In the genomic region with DNA sequence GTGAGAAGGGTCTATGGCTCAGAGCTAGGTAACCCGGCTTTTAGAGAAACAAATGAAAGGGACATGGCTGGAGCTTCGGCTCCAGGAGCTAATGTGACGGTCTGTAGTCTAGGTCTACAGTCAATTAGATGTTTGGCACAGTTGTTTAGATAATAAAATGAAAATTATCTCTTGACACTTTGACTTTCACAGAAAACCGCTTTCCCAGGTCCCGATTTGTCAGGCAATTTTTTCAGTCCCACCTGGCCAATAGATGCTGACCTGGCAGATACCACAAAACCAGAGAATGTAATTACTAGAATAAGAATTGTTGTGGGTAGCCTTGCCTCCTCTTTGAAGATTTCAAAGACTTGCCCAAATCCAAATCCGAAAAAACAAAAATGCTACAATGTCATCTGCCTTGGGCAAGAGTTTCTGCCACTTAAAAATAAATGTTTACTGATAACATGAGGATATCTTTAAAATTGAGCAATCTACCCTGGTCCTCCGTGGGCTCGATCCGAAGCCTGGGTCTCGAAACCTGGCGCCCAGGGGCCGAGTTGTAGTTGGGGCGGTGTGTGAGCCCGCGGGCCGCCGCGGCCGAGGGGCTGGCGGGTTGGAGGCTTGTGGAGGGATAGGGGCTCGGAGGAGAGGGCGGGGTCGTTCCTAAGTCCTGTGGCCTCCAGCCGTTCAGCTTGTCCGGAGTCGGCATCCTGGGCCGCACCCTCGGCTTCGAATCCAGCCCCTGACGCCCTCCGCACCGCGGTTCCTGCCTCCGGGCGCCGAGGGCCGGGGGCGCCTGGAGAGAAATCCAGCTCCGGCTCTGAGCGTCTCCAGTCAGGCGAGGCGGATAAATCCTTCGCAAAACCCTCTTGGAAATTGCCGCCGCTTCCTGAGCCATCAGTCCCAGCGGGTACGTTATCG, we compare ENCODE assay signal across 9 cellular contexts. TPM values are rescaled to one million over a fixed set of nuclear protein-coding genes. Genes with fewer than 3 reads are reported as not detected.
DNase-seq lines count a peak whose midpoint lies in the region; ATAC-seq and TF ChIP-seq lines count a peak whose summit lies in the region.
"Had no signal": no experiment of that assay in that cellular context is flagged by ENCODE, and none has a peak within 500 bp of the region (broad histone marks: within the 10 kb centered on the region; RNA-seq: fewer than 3 reads in every experiment).

No MANE protein-coding gene starts in this region.

- no peaks in the 10 kb centered on the region for H3K9me3 ChIP-seq in CD8-positive, alpha-beta T cell (ENCODE audit: low read length)
- H3K9me3 ChIP-seq in HUES6 (ENCODE audit: control insufficient read depth, insufficient read depth, low read depth, low read length), result no peaks in the 10 kb centered on the region

- H3K27ac Mint-ChIP-seq in CD8-positive, alpha-beta T cell, result no peak overlapping the region
- no peak overlapping the region for H3K27ac Mint-ChIP-seq in neural crest cell (ENCODE audit: unreplicated experiment)

- POLR2A ChIA-PET in CD8-positive, alpha-beta T cell (lab: Charles Lee), result no interaction called here

- H3K4me1 ChIP-seq in CD8-positive, alpha-beta T cell (ENCODE audit: insufficient read depth, low read length), result peaks cover 44% of the 10 kb centered on the region
- peaks cover 34% of the 10 kb centered on the region for H3K4me1 ChIP-seq in HUES6 (ENCODE audit: control insufficient read depth, insufficient read depth, low read length)

- H3K4me3 ChIP-seq in CD8-positive, alpha-beta T cell (ENCODE audit: low read depth, low read length), result peak overlapping the region; percentile 35
- H3K4me3 ChIP-seq in HUES6 (ENCODE audit: low read depth, low read length), result peak overlapping the region; percentile 53
- H3K4me3 ChIP-seq in dorsolateral prefrontal cortex, result peak overlapping the region; percentile 11 to 73 (median 55)

- H3K36me3 ChIP-seq in CD8-positive, alpha-beta T cell (ENCODE audit: insufficient read depth, low read length), result no peaks in the 10 kb centered on the region
- no peaks in the 10 kb centered on the region for H3K36me3 ChIP-seq in HUES6 (ENCODE audit: control insufficient read depth, insufficient read depth, low read length)

- no peak overlapping the region for H3K27ac ChIP-seq in CD8-positive, alpha-beta T cell (ENCODE audit: low read depth, low read length)
- H3K27ac ChIP-seq in HUES6 (ENCODE audit: low read depth, low read length) (no peak overlapping the region), dorsolateral prefrontal cortex (peak overlapping the region in 52 of 59 donors; percentile 6 to 91 (median 65))

- intact Hi-C loops in CD8-positive, alpha-beta T cell (cut with DNase I, micrococcal nuclease), result no loop called here
- intact Hi-C loops in dorsolateral prefrontal cortex (cut with DNase I), result no loop called here

- ATAC-seq in CD8-positive, alpha-beta T cell, result no peak
- no peak for ATAC-seq in GM21515 (IDR thresholded peaks at IDR 0.05; ENCODE audit: unreplicated experiment)

- H3K27me3 Mint-ChIP-seq in CD8-positive, alpha-beta T cell (ENCODE audit: low read depth), result peaks cover 60% of the 10 kb centered on the region
- H3K27me3 Mint-ChIP-seq in neural crest cell (ENCODE audit: low read depth), result peaks cover 24% of the 10 kb centered on the region

- H3K4me1 Mint-ChIP-seq in CD8-positive, alpha-beta T cell (ENCODE audit: low read depth), result peaks cover 33% of the 10 kb centered on the region
- peaks cover 6% of the 10 kb centered on the region for H3K4me1 Mint-ChIP-seq in neural crest cell

- H3K27me3 ChIP-seq in CD8-positive, alpha-beta T cell (ENCODE audit: insufficient read depth, low read length), result peaks cover 39% of the 10 kb centered on the region
- H3K27me3 ChIP-seq in HUES6 (ENCODE audit: control insufficient read depth, insufficient read depth, low read length) (peaks cover 99% of the 10 kb centered on the region), dorsolateral prefrontal cortex (peaks cover 6 to 100% (median 95%) of the 10 kb centered on the region in 45 donors)

- H3K4me3 Mint-ChIP-seq in CD8-positive, alpha-beta T cell, result peak overlapping the region; percentile 47
- H3K4me3 Mint-ChIP-seq in neural crest cell, result peak overlapping the region; percentile 73

- CTCF ChIA-PET in CD8-positive, alpha-beta T cell (lab: Charles Lee), result no interaction called here

- H3K9me3 Mint-ChIP-seq in CD8-positive, alpha-beta T cell, result no peaks in the 10 kb centered on the region
- H3K9me3 Mint-ChIP-seq in neural crest cell, result no peaks in the 10 kb centered on the region

- no peak overlapping the region for H3K9ac ChIP-seq in HUES6 (ENCODE audit: low read length)

- TF ChIP-seq CTCF in CD8-positive, alpha-beta T cell (IDR thresholded peaks at IDR 0.05), result no peak
- TF ChIP-seq CTCF in dorsolateral prefrontal cortex (IDR thresholded peaks at IDR 0.05 in 54 of 56, conservative IDR thresholded peaks at IDR 0.05 in 2 of 56; ENCODE audit: low read depth in 1 of 56, partially characterized antibody in 56 of 56) (no peak), neural crest cell (conservative IDR thresholded peaks at IDR 0.05) (no peak)

- DNase-seq in CD8-positive, alpha-beta T cell, result peak in 1 of 7 experiments; percentile 44
- DNase-seq in dorsolateral prefrontal cortex, result peak in 1 of 10 donors; percentile 29
- no peak for DNase-seq in neural crest cell (ENCODE audit: low read depth, low spot score)
- no peak for DNase-seq in HT-29 (ENCODE audit: low spot score)
- DNase-seq in amygdala (lab: John Stamatoyannopoulos, UW), result no peak
- DNase-seq in NCI-H2081 (lab: John Stamatoyannopoulos, UW), result no peak

- no peaks in the 10 kb centered on the region for H3K36me3 Mint-ChIP-seq in CD8-positive, alpha-beta T cell
- no peaks in the 10 kb centered on the region for H3K36me3 Mint-ChIP-seq in neural crest cell (ENCODE audit: low read depth)

RNA-seq across cellular contexts. Expression of a gene that starts 2.3 kb away (rescaled TPM):
- not detected for total RNA-seq in CD8-positive, alpha-beta T cell
- total RNA-seq in dorsolateral prefrontal cortex (10 to 100 TPM; 10.4 to 59.2 (median 36.8) TPM), neural crest cell (not detected in 2 replicates)
- total RNA-seq in HT-29 (2014; rRNA removed; shearing (Covaris generic)), result 0.23 and 1.0 TPM in 2 replicates
- total RNA-seq: HT1080 had no signal

RNA-seq across cellular contexts. Expression of a gene that starts 32.5 kb away (rescaled TPM):
- total RNA-seq in CD8-positive, alpha-beta T cell, result not detected
- total RNA-seq in dorsolateral prefrontal cortex (10 to 100 TPM in 110 of 120 experiments, 1 to 10 TPM in 10; 6.4 to 50.8 (median 15.2) TPM), neural crest cell (5.8 and 6.3 TPM in 2 replicates)
- 77.8 and 86.8 TPM in 2 replicates for total RNA-seq in HT-29 (2014; rRNA removed; shearing (Covaris generic))

Comparison
In these comparisons a context has a peak if more than half of its experiments do, and no peak if none do; other contexts are left out.
1. H3K27ac ChIP-seq: peak in dorsolateral prefrontal cortex (52 of 59); none in CD8-positive, alpha-beta T cell (single experiment) and HUES6 (single experiment).
2. Peak in every context shown above with its lines, with median percentiles within 50 percentile points of each other: H3K4me3 ChIP-seq.